ENCODE assay signal across 28 cellular contexts in the genomic region with DNA sequence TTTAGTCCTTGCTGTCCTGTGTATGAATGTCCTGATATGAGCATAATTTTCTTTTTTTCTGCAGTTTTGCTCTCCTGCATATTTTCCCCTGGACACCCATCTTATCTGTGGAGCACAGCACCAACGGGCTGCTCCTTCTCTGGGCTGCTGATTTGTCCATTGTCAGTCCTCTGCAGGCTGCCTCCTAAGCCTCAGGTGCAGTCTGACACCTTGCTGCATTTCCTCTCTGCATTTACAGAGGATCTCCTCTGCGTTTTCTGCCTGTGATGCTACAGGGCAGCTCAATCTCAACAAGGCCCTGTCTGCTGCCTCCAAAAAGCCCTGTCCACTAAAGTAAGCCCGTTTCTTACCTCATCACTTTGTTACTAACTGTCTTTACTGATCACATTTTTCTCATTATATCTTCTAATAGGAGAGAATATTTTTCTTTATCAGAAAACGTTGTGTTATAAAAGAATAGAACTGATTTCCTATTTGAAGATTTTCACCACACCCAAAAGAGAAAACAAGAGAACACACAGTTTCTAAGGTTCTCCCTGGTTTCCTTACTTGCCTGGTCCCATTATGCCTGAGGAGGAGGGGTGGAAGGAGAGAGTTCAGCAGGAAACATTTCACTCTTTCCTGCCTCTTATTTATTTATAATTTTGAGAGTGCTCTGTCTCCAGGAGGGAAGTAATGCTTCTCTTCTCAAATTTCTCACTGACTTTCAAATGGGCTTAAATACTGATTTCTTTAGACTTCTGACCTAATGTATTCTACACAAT.
"Had no signal": no experiment of that assay in that cellular context is flagged by ENCODE, and none has a peak within 500 bp of the region (broad histone marks: within the 10 kb centered on the region; RNA-seq: fewer than 3 reads in every experiment).

No MANE protein-coding gene starts in this region.

- H3K36me3 ChIP-seq: esophagus squamous epithelium, pancreas, prostate gland, sigmoid colon, thyroid gland, upper lobe of left lung, vagina had no signal

- DNase-seq: activated CD4-positive, alpha-beta T cell treated with anti-CD3 and anti-CD28 coated beads for 48 hours; activated CD4-positive, alpha-beta T cell treated with anti-CD3 and anti-CD28 coated beads, Interleukin-2, amount 50 U/mL, for 48 hours; activated CD8-positive, alpha-beta memory T cell treated with anti-CD3 and anti-CD28 coated beads for 24 hours; activated effector memory CD4-positive, alpha-beta T cell treated with anti-CD3 and anti-CD28 coated beads, Interleukin-2, amount 50 U/mL, for 16 hours; activated naive CD4-positive, alpha-beta T cell treated with anti-CD3 and anti-CD28 coated beads, Interleukin-2, amount 10 ng/mL, durations not matched to agents 7 days and 5 days; amygdala; central memory CD4-positive, alpha-beta T cell; esophagus squamous epithelium; foreskin melanocyte; islet precursor cell; left cardiac atrium; mammary epithelial cell; natural killer cell; pancreas; retina; sigmoid colon; small intestine; stimulated activated CD4-positive, alpha-beta T cell treated with anti-CD3 and anti-CD28 coated beads, Interleukin-4, amount 100 ng/mL, for 24 hours; stimulated activated naive CD8-positive, alpha-beta T cell treated with anti-CD3 and anti-CD28 coated beads, Interleukin-15, amount 100 ng/mL, for 72 hours; T-helper 2 cell; thyroid gland; upper lobe of left lung had no signal

- H3K27ac ChIP-seq: epithelial cell of prostate, esophagus squamous epithelium, pancreas, prostate gland, sigmoid colon, thyroid gland, upper lobe of left lung, vagina, VCaP had no signal

- H3K4me3 ChIP-seq: esophagus squamous epithelium, pancreas, prostate gland, sigmoid colon, thyroid gland, upper lobe of left lung, vagina had no signal

- H3K36me3 Mint-ChIP-seq: activated naive CD4-positive, alpha-beta T cell treated with anti-CD3 and anti-CD28 coated beads, Interleukin-2, amount 10 ng/mL, durations not matched to agents 7 days and 5 days; natural killer cell; stimulated activated effector memory CD8-positive, alpha-beta T cell treated with anti-CD3 and anti-CD28 coated beads, Interleukin-12 subunit alpha, Interleukin-12 subunit beta, amount 100 ng/mL, for 72 hours had no signal

- H3K4me1 Mint-ChIP-seq: activated naive CD4-positive, alpha-beta T cell treated with anti-CD3 and anti-CD28 coated beads, Interleukin-2, amount 10 ng/mL, durations not matched to agents 7 days and 5 days; natural killer cell; stimulated activated naive CD8-positive, alpha-beta T cell treated with anti-CD3 and anti-CD28 coated beads, Interleukin-15, amount 100 ng/mL, for 72 hours had no signal

- H3K4me1 ChIP-seq: esophagus squamous epithelium, prostate gland, sigmoid colon, thyroid gland, vagina had no signal

- ATAC-seq: activated CD4-positive, CD25-positive, alpha-beta regulatory T cell treated with anti-CD3 and anti-CD28 coated beads, Interleukin-2, amount 50 U/mL, for 24 hours; left cardiac atrium; natural killer cell; pancreas; stimulated activated effector memory CD8-positive, alpha-beta T cell treated with anti-CD3 and anti-CD28 coated beads, Interleukin-12 subunit alpha, Interleukin-12 subunit beta, amount 100 ng/mL, for 72 hours; stimulated activated naive CD8-positive, alpha-beta T cell treated with anti-CD3 and anti-CD28 coated beads, Interleukin-15, amount 100 ng/mL, for 72 hours had no signal

- H3K9me3 ChIP-seq: esophagus squamous epithelium, pancreas, prostate gland, sigmoid colon, thyroid gland, upper lobe of left lung, vagina had no signal

- H3K27me3 Mint-ChIP-seq: stimulated activated naive CD8-positive, alpha-beta T cell treated with anti-CD3 and anti-CD28 coated beads, Interleukin-15, amount 100 ng/mL, for 72 hours had no signal

- H3K27me3 ChIP-seq: pancreas, sigmoid colon, thyroid gland, upper lobe of left lung, vagina had no signal

- H3K9me3 Mint-ChIP-seq: activated naive CD4-positive, alpha-beta T cell treated with anti-CD3 and anti-CD28 coated beads, Interleukin-2, amount 10 ng/mL, durations not matched to agents 7 days and 5 days; natural killer cell had no signal

- H3K4me3 Mint-ChIP-seq: activated naive CD4-positive, alpha-beta T cell treated with anti-CD3 and anti-CD28 coated beads, Interleukin-2, amount 10 ng/mL, durations not matched to agents 7 days and 5 days; natural killer cell; stimulated activated effector memory CD8-positive, alpha-beta T cell treated with anti-CD3 and anti-CD28 coated beads, Interleukin-12 subunit alpha, Interleukin-12 subunit beta, amount 100 ng/mL, for 72 hours; stimulated activated naive CD8-positive, alpha-beta T cell treated with anti-CD3 and anti-CD28 coated beads, Interleukin-15, amount 100 ng/mL, for 72 hours had no signal

- H3K27ac Mint-ChIP-seq: activated naive CD4-positive, alpha-beta T cell treated with anti-CD3 and anti-CD28 coated beads, Interleukin-2, amount 10 ng/mL, durations not matched to agents 7 days and 5 days; natural killer cell; stimulated activated effector memory CD8-positive, alpha-beta T cell treated with anti-CD3 and anti-CD28 coated beads, Interleukin-12 subunit alpha, Interleukin-12 subunit beta, amount 100 ng/mL, for 72 hours; stimulated activated naive CD8-positive, alpha-beta T cell treated with anti-CD3 and anti-CD28 coated beads, Interleukin-15, amount 100 ng/mL, for 72 hours had no signal
